ENCODE assay signal across 11 cellular contexts in the genomic region with DNA sequence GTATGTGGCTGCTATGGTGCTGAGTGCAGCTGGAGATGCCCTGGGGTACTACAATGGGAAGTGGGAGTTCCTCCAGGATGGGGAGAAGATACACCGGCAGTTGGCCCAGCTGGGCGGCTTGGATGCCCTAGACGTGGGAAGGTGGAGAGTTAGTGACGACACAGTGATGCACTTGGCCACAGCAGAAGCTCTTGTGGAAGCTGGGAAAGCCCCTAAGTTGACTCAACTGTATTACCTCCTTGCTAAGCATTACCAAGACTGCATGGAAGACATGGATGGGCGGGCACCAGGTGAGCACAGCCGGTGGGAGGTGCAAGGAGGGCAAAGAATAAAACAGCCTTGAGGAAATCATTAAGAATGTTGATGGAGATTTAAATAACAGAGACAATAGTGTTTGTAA. TPM values are rescaled to one million over a fixed set of nuclear protein-coding genes. Genes with fewer than 3 reads are reported as not detected.
DNase-seq lines count a peak whose midpoint lies in the region; ATAC-seq and TF ChIP-seq lines count a peak whose summit lies in the region.
"Had no signal": no experiment of that assay in that cellular context is flagged by ENCODE, and none has a peak within 500 bp of the region (broad histone marks: within the 10 kb centered on the region; RNA-seq: fewer than 3 reads in every experiment).

No MANE protein-coding gene starts in this region.

- peaks cover 13% of the 10 kb centered on the region for H3K4me1 Mint-ChIP-seq in CD4-positive, alpha-beta T cell (ENCODE audit: low read depth)

- CTCF ChIA-PET in CD4-positive, alpha-beta T cell (lab: Charles Lee) = no interaction called here

- H3K4me1 ChIP-seq in effector memory CD4-positive, alpha-beta T cell (ENCODE audit: control insufficient read depth, insufficient read depth, low read length, poor library complexity, severe bottlenecking) = peaks cover 6% of the 10 kb centered on the region

- H3K4me3 Mint-ChIP-seq in CD4-positive, alpha-beta T cell = no peak overlapping the region

- POLR2A ChIA-PET in CD4-positive, alpha-beta T cell (lab: Charles Lee) = no interaction called here

- no peaks in the 10 kb centered on the region for H3K9me3 Mint-ChIP-seq in CD4-positive, alpha-beta T cell
- H3K9me3 Mint-ChIP-seq: type B pancreatic cell had no signal

- no peaks in the 10 kb centered on the region for H3K36me3 ChIP-seq in effector memory CD4-positive, alpha-beta T cell (ENCODE audit: control insufficient read depth, insufficient read depth, low read length)

- TF ChIP-seq CTCF in CD4-positive, alpha-beta T cell (IDR thresholded peaks at IDR 0.05) = no peak

- H3K36me3 Mint-ChIP-seq in CD4-positive, alpha-beta T cell (ENCODE audit: low read depth) = no peaks in the 10 kb centered on the region
- H3K36me3 Mint-ChIP-seq: type B pancreatic cell had no signal

- H3K27me3 Mint-ChIP-seq in CD4-positive, alpha-beta T cell = peaks cover 17% of the 10 kb centered on the region
- H3K27me3 Mint-ChIP-seq: type B pancreatic cell had no signal

- H3K27ac Mint-ChIP-seq in CD4-positive, alpha-beta T cell = no peak overlapping the region
- H3K27ac Mint-ChIP-seq: type B pancreatic cell had no signal

- no peak for DNase-seq in CD4-positive, alpha-beta T cell
- peak in 2 of 3 donors; percentile 14 to 18 for DNase-seq in effector memory CD4-positive, alpha-beta T cell
- DNase-seq in DMS79 treated with DMSO at 0.1 percent for 48 hours (lab: John Stamatoyannopoulos, UW) (no peak), NCI-H1092 treated with DMSO at 0.1 percent for 48 hours (lab: John Stamatoyannopoulos, UW) (no peak)
- DNase-seq: anterior cingulate cortex, erythroblast had no signal

- no peak overlapping the region for H3K4me3 ChIP-seq in effector memory CD4-positive, alpha-beta T cell (ENCODE audit: insufficient read depth, low read depth, low read length, poor library complexity, severe bottlenecking)

- intact Hi-C loops in CD4-positive, alpha-beta T cell (cut with DNase I, micrococcal nuclease) = no loop called here

- no peaks in the 10 kb centered on the region for H3K27me3 ChIP-seq in CD4-positive, alpha-beta T cell (ENCODE audit: control insufficient read depth, insufficient read depth, low read length)
- no peaks in the 10 kb centered on the region for H3K27me3 ChIP-seq in effector memory CD4-positive, alpha-beta T cell (replicated peaks; ENCODE audit: control insufficient read depth, insufficient read depth, low read length, poor library complexity, severe bottlenecking)

- no peaks in the 10 kb centered on the region for H3K9me3 ChIP-seq in CD4-positive, alpha-beta T cell (ENCODE audit: control insufficient read depth, low read length)
- H3K9me3 ChIP-seq in effector memory CD4-positive, alpha-beta T cell (ENCODE audit: control insufficient read depth, low read length) = no peaks in the 10 kb centered on the region

- peak; percentile 32 for ATAC-seq in CD4-positive, alpha-beta T cell (ENCODE audit: poor library complexity)
- peak; percentile 58 for ATAC-seq in GM18868 (IDR thresholded peaks at IDR 0.05; ENCODE audit: unreplicated experiment)
- ATAC-seq in HG03378 (IDR thresholded peaks at IDR 0.05; ENCODE audit: unreplicated experiment) = peak; percentile 41
- ATAC-seq in GM18517 (IDR thresholded peaks at IDR 0.05; ENCODE audit: unreplicated experiment) = no peak
- no peak for ATAC-seq in GM19397 (IDR thresholded peaks at IDR 0.05; ENCODE audit: unreplicated experiment)

- H3K27ac ChIP-seq in CD4-positive, alpha-beta T cell (ENCODE audit: low read depth, low read length) = no peak overlapping the region
- H3K27ac ChIP-seq in effector memory CD4-positive, alpha-beta T cell (ENCODE audit: insufficient read depth, low read length, poor library complexity, severe bottlenecking) = no peak overlapping the region

RNA-seq across cellular contexts. Expression of a gene that starts 2.9 kb away (rescaled TPM):
- under 1 TPM; 0.36 TPM for total RNA-seq in CD4-positive, alpha-beta T cell

RNA-seq across cellular contexts. Expression of a gene that starts 15.5 kb away (rescaled TPM):
- not detected for total RNA-seq in CD4-positive, alpha-beta T cell

RNA-seq across cellular contexts. Expression of a gene that starts 22.8 kb away (rescaled TPM):
- total RNA-seq in CD4-positive, alpha-beta T cell = under 1 TPM; 0.17 to 0.41 TPM

Comparison
In these comparisons a context has a peak if more than half of its experiments do, and no peak if none do; other contexts are left out.
1. ATAC-seq: peak in CD4-positive, alpha-beta T cell (single experiment), GM18868 (single experiment) and HG03378 (single experiment); none in GM18517 (single experiment) and GM19397 (single experiment).
2. DNase-seq: peak in effector memory CD4-positive, alpha-beta T cell (2 of 3); none in CD4-positive, alpha-beta T cell (0 of 10), DMS79 treated with DMSO at 0.1 percent for 48 hours (single experiment) and NCI-H1092 treated with DMSO at 0.1 percent for 48 hours (single experiment).